Comparison of ENCODE assay signal across 12 cellular contexts in the genomic region with DNA sequence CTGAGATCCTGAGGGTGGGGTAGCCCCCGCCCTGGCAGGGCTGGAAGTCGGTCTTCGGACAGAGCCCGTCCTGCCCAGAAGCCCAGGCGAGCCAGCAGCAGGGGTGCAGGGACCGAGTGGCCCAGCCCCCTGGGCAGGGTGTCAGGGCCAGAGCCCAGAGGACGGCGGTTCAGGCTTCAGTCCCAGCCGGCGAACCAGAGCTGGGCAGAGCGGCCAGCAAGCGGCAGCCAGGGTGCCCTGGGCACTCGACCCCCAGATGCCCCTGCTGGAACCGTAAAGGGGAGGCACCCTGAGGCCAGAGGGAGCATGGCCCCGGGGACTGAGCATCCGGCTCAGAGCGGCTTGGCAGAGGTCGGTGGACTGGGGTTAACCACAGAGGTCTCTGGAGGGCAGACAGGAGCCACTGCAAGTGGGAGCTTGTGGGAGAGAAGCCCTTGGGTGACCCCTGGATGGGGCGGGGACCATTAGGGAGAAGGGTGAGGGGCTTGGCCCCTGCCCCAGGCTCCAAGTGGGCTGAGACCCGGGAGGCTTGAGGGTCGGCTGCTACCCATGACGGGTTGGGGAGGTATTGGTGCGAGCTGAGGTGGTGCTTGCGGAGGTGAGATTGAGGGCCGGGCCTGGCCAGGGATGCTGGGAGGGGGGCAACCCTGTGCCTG. TPM values are rescaled to one million over a fixed set of nuclear protein-coding genes. Genes with fewer than 3 reads are reported as not detected.
A peak's percentile ranks its signal among the peaks of the same experiment; 100 is the strongest.
DNase-seq lines count a peak whose midpoint lies in the region; ATAC-seq, FAIRE-seq and TF ChIP-seq lines count a peak whose summit lies in the region.
"Had no signal": no experiment of that assay in that cellular context is flagged by ENCODE, and none has a peak within 500 bp of the region (broad histone marks: within the 10 kb centered on the region; RNA-seq: fewer than 3 reads in every experiment).

No MANE protein-coding gene starts in this region.

- intact Hi-C loops in lower lobe of right lung (cut with DNase I): no loop called here

- H3K4me3 ChIP-seq in lower lobe of right lung (peak overlapping the region; percentile 28), skin epidermis (peak overlapping the region in 2 of 7 experiments; percentile 17 to 40)
- H3K4me3 ChIP-seq: upper lobe of left lung had no signal

- H3K36me3 ChIP-seq in lower lobe of right lung: no peaks in the 10 kb centered on the region
- H3K36me3 ChIP-seq: upper lobe of left lung had no signal

- no peak for ATAC-seq in activated T-helper 17 cell treated with anti-CD3 and anti-CD28 coated beads, Interleukin-2, amount 50 U/mL, for 72 hours (replicated peaks)
- ATAC-seq in lower lobe of right lung (no peak), GM19328 (IDR thresholded peaks at IDR 0.05; ENCODE audit: unreplicated experiment) (no peak), GM18498 (IDR thresholded peaks at IDR 0.05; ENCODE audit: unreplicated experiment) (no peak)

- FAIRE-seq in GM12891 (lab: Jason Lieb, UNC): no peak
- FAIRE-seq: bronchial epithelial cell had no signal

- no peaks in the 10 kb centered on the region for H3K27me3 Mint-ChIP-seq in activated T-helper 17 cell treated with anti-CD3 and anti-CD28 coated beads, Interleukin-2, amount 50 U/mL, for 72 hours

- H3K9me3 Mint-ChIP-seq in activated T-helper 17 cell treated with anti-CD3 and anti-CD28 coated beads, Interleukin-2, amount 50 U/mL, for 72 hours: no peaks in the 10 kb centered on the region

- H3K36me3 Mint-ChIP-seq in activated T-helper 17 cell treated with anti-CD3 and anti-CD28 coated beads, Interleukin-2, amount 50 U/mL, for 72 hours (ENCODE audit: low read depth): peaks cover 40% of the 10 kb centered on the region

- peak overlapping the region; percentile 60 for H3K4me3 Mint-ChIP-seq in activated T-helper 17 cell treated with anti-CD3 and anti-CD28 coated beads, Interleukin-2, amount 50 U/mL, for 72 hours

- TF ChIP-seq POLR2A in GM12891 (IDR thresholded peaks at IDR 0.05; ENCODE audit: low read depth, low read length): no peak

- peaks cover 29% of the 10 kb centered on the region for H3K27me3 ChIP-seq in lower lobe of right lung (ENCODE audit: low read depth)
- H3K27me3 ChIP-seq: upper lobe of left lung had no signal

- TF ChIP-seq CTCF in lower lobe of right lung (IDR thresholded peaks at IDR 0.05): no peak

- H3K9me3 ChIP-seq in lower lobe of right lung: no peaks in the 10 kb centered on the region
- H3K9me3 ChIP-seq: upper lobe of left lung had no signal

- peaks cover 27% of the 10 kb centered on the region for H3K4me1 Mint-ChIP-seq in activated T-helper 17 cell treated with anti-CD3 and anti-CD28 coated beads, Interleukin-2, amount 50 U/mL, for 72 hours

- DNase-seq in GM12891 (ENCODE audit: insufficient read length, low spot score): no peak
- DNase-seq in lower lobe of right lung: peak; percentile 31
- no peak for DNase-seq in NCI-H82 (lab: John Stamatoyannopoulos, UW)
- no peak for DNase-seq in SKM-1 (lab: John Stamatoyannopoulos, UW; ENCODE audit: unreplicated experiment)
- DNase-seq: NCI-H2029 treated with DMSO at 0.1 percent for 48 hours, occipital lobe had no signal

- H3K27ac ChIP-seq in lower lobe of right lung (no peak overlapping the region), skin epidermis (peak overlapping the region in 11 of 21 experiments; percentile 1 to 65 (median 52))
- H3K27ac ChIP-seq: upper lobe of left lung had no signal

- H3K4me1 ChIP-seq in lower lobe of right lung: peaks cover 32% of the 10 kb centered on the region

- H3K27ac Mint-ChIP-seq in activated T-helper 17 cell treated with anti-CD3 and anti-CD28 coated beads, Interleukin-2, amount 50 U/mL, for 72 hours: peak overlapping the region; percentile 67

TF ChIP-seq in GM12891, 5 proteins besides CTCF, POLR2A, EP300 and RAD21:
- TF ChIP-seq POLR2AphosphoS5 (IDR thresholded peaks at IDR 0.05; ENCODE audit: low read depth, low read length) (no peak), POU2F2 (IDR thresholded peaks at IDR 0.05; ENCODE audit: low read depth, low read length) (peak; percentile 38; the same call in 1 of the 2 replicates)

RNA-seq across cellular contexts. Expression of a gene that starts 15.9 kb away (rescaled TPM):
- 602 TPM for polyA plus RNA-seq in GM12891 (2012; ENCODE audit: low read depth, missing spikeins)
- 100 to 1,000 TPM; 328 to 423 TPM for total RNA-seq in activated T-helper 17 cell treated with anti-CD3 and anti-CD28 coated beads, Interleukin-2, amount 50 U/mL, for 72 hours
- total RNA-seq in lower lobe of right lung: 90.4 TPM

RNA-seq across cellular contexts. Expression of a gene that starts 22.9 kb away (rescaled TPM):
- polyA plus RNA-seq in GM12891 (2012; ENCODE audit: low read depth, missing spikeins): 5.7 TPM
- under 1 TPM in 1 of 2 donors, not detected in 1; 0.11 TPM for total RNA-seq in activated T-helper 17 cell treated with anti-CD3 and anti-CD28 coated beads, Interleukin-2, amount 50 U/mL, for 72 hours
- total RNA-seq in lower lobe of right lung: not detected
- total RNA-seq: bronchial epithelial cell, occipital lobe, upper lobe of left lung had no signal

RNA-seq across cellular contexts. Expression of a gene that starts 30.0 kb away (rescaled TPM):
- polyA plus RNA-seq in GM12891 (2012; ENCODE audit: low read depth, missing spikeins): 0.46 TPM
- total RNA-seq in activated T-helper 17 cell treated with anti-CD3 and anti-CD28 coated beads, Interleukin-2, amount 50 U/mL, for 72 hours: not detected
- 17.7 TPM for total RNA-seq in lower lobe of right lung

RNA-seq across cellular contexts. Expression of a gene that starts 34.0 kb away (rescaled TPM):
- 0.60 TPM for polyA plus RNA-seq in GM12891 (2012; ENCODE audit: low read depth, missing spikeins)
- total RNA-seq in activated T-helper 17 cell treated with anti-CD3 and anti-CD28 coated beads, Interleukin-2, amount 50 U/mL, for 72 hours: not detected
- 18.5 TPM for total RNA-seq in lower lobe of right lung
- total RNA-seq: occipital lobe had no signal

RNA-seq across cellular contexts. Expression of a gene that starts 50.7 kb away (rescaled TPM):
- polyA plus RNA-seq in GM12891 (2012; ENCODE audit: low read depth, missing spikeins): 1.5 TPM
- total RNA-seq in activated T-helper 17 cell treated with anti-CD3 and anti-CD28 coated beads, Interleukin-2, amount 50 U/mL, for 72 hours: 10 to 100 TPM in 1 of 2 donors, 1 to 10 TPM in 1; 2.1 to 26.2 TPM
- 4.7 TPM for total RNA-seq in lower lobe of right lung
- total RNA-seq: bronchial epithelial cell had no signal

Comparison
In these comparisons a context has a peak if more than half of its experiments do, and no peak if none do; other contexts are left out.
1. RNA of a gene that starts 30.0 kb away (total RNA-seq): 17.7 TPM in lower lobe of right lung (single experiment); not detected in activated T-helper 17 cell treated with anti-CD3 and anti-CD28 coated beads, Interleukin-2, amount 50 U/mL, for 72 hours; every median in the first group is over 10 times any median in the second.